In genomic region chr6:126337323-126337722, GRCh38 we compare ENCODE assay signal across 13 cellular contexts. TPM values are rescaled to one million over a fixed set of nuclear protein-coding genes. Genes with fewer than 3 reads are reported as not detected.
DNase-seq lines count a peak whose midpoint lies in the region; ATAC-seq and TF ChIP-seq lines count a peak whose summit lies in the region.
"Had no signal": no experiment of that assay in that cellular context is flagged by ENCODE, and none has a peak within 500 bp of the region (broad histone marks: within the 10 kb centered on the region; RNA-seq: fewer than 3 reads in every experiment).

No MANE protein-coding gene starts in this region.

- H3K4me2 ChIP-seq in mesendoderm (ENCODE audit: low read length), result no peak overlapping the region

- H3K23ac ChIP-seq in mesendoderm (ENCODE audit: low read length), result no peak overlapping the region

- H3K9ac ChIP-seq in mesendoderm (ENCODE audit: low read length), result no peak overlapping the region

- peak; percentile 80 for DNase-seq in GM03348 (ENCODE audit: low spot score)
- DNase-seq in SIG-M5 (lab: John Stamatoyannopoulos, UW), result peak; percentile 65
- peak; percentile 13 to 50 for DNase-seq in foreskin keratinocyte
- DNase-seq in skeletal muscle cell (ENCODE audit: low read depth), result peak; percentile 76
- DNase-seq in DMS79 (lab: John Stamatoyannopoulos, UW), result no peak
- no peak for DNase-seq in activated naive CD4-positive, alpha-beta T cell treated with anti-CD3 and anti-CD28 coated beads, Interleukin-2, amount 50 U/mL, for 72 hours (ENCODE audit: low spot score in 2 of 2)
- DNase-seq in mesendoderm, result no peak
- DNase-seq: activated T-cell treated with anti-CD3 and anti-CD28 coated beads, Interleukin-2, amount 50 U/mL, for 72 hours; cerebellar nuclear complex; DMS 273 treated with DMSO at 0.1 percent for 48 hours; naive B cell; NK-92 treated with Interleukin-12 subunit alpha and Interleukin-12 subunit beta, amount 100 ng/mL, for 24 hours had no signal

- H3K27ac ChIP-seq in foreskin keratinocyte, result no peak overlapping the region
- no peak overlapping the region for H3K27ac ChIP-seq in mesendoderm (ENCODE audit: low read depth, low read length)

- H3K56ac ChIP-seq in mesendoderm (ENCODE audit: low read length), result no peak overlapping the region

- no peak for ATAC-seq in foreskin keratinocyte
- ATAC-seq in GM21367 (IDR thresholded peaks at IDR 0.05; ENCODE audit: unreplicated experiment), result no peak
- no peak for ATAC-seq in activated naive CD4-positive, alpha-beta T cell treated with anti-CD3 and anti-CD28 coated beads, Interleukin-2, amount 50 U/mL, for 72 hours
- ATAC-seq: activated T-cell treated with anti-CD3 and anti-CD28 coated beads, Interleukin-2, amount 50 U/mL, for 72 hours had no signal

- no peak overlapping the region for H2AK5ac ChIP-seq in mesendoderm (ENCODE audit: low read length)

- no peak overlapping the region for H4K8ac ChIP-seq in mesendoderm (ENCODE audit: low read depth, low read length)

- no peak overlapping the region for H3K27ac Mint-ChIP-seq in activated naive CD4-positive, alpha-beta T cell treated with anti-CD3 and anti-CD28 coated beads, Interleukin-2, amount 50 U/mL, for 72 hours
- H3K27ac Mint-ChIP-seq: activated T-cell treated with anti-CD3 and anti-CD28 coated beads, Interleukin-2, amount 50 U/mL, for 72 hours; naive B cell had no signal

- TF ChIP-seq CTCF in foreskin keratinocyte (conservative IDR thresholded peaks at IDR 0.05), result no peak

- no peak overlapping the region for H2BK15ac ChIP-seq in mesendoderm (replicated peaks; ENCODE audit: low read depth)

- no peak overlapping the region for H3K18ac ChIP-seq in mesendoderm (ENCODE audit: low read length)

- H3K4me3 ChIP-seq in skeletal muscle cell (ENCODE audit: low read depth, low read length) (no peak overlapping the region), mesendoderm (ENCODE audit: low read length) (no peak overlapping the region)

- H4K5ac ChIP-seq in mesendoderm (ENCODE audit: low read length), result no peak overlapping the region

- no peak overlapping the region for H2BK5ac ChIP-seq in mesendoderm (ENCODE audit: low read length)

- H3K79me2 ChIP-seq in mesendoderm (ENCODE audit: control insufficient read depth, insufficient read depth, low read length), result peaks cover 15% of the 10 kb centered on the region

- no peaks in the 10 kb centered on the region for H3K9me3 Mint-ChIP-seq in activated naive CD4-positive, alpha-beta T cell treated with anti-CD3 and anti-CD28 coated beads, Interleukin-2, amount 50 U/mL, for 72 hours

- H3K27me3 ChIP-seq in foreskin keratinocyte, result no peaks in the 10 kb centered on the region
- H3K27me3 ChIP-seq in mesendoderm (ENCODE audit: insufficient read depth, low read length, poor library complexity), result no peaks in the 10 kb centered on the region

- peaks cover 3% of the 10 kb centered on the region for H3K79me1 ChIP-seq in mesendoderm (ENCODE audit: low read length)

- no CpG with 5 or more reads among the region's 3 CpGs for WGBS in mesendoderm (ENCODE audit: extremely low coverage, insufficient coverage, low lambda C conversion rate)

- H3K4me1 ChIP-seq in foreskin keratinocyte (peaks cover 4% of the 10 kb centered on the region), mesendoderm (ENCODE audit: control insufficient read depth, low read depth, low read length) (no peaks in the 10 kb centered on the region)

- no peak overlapping the region for H2BK120ac ChIP-seq in mesendoderm (ENCODE audit: low read depth, low read length)

- no peaks in the 10 kb centered on the region for H3K36me3 ChIP-seq in mesendoderm (ENCODE audit: control insufficient read depth, insufficient read depth, low read length)

- H3K4ac ChIP-seq in mesendoderm (ENCODE audit: low read depth, low read length), result no peak overlapping the region

- peaks cover 5 to 6% of the 10 kb centered on the region in 2 donors for H3K36me3 Mint-ChIP-seq in activated naive CD4-positive, alpha-beta T cell treated with anti-CD3 and anti-CD28 coated beads, Interleukin-2, amount 50 U/mL, for 72 hours
- H3K36me3 Mint-ChIP-seq: naive B cell had no signal

RNA-seq across cellular contexts. Expression of gene CENPW, which starts 2.6 kb away (rescaled TPM):
- total RNA-seq in foreskin keratinocyte, result 39.2 and 50.7 TPM in 2 replicates
- 78.8 and 91.1 TPM in 2 replicates for polyA plus RNA-seq in foreskin keratinocyte
- 100 to 1,000 TPM in 1 of 2 donors, 10 to 100 TPM in 1; 56.5 to 116 TPM for total RNA-seq in activated naive CD4-positive, alpha-beta T cell treated with anti-CD3 and anti-CD28 coated beads, Interleukin-2, amount 50 U/mL, for 72 hours
- 146 TPM for polyA plus RNA-seq in mesendoderm (2013, experiment 1 of 2)
- polyA plus RNA-seq in mesendoderm (2013, experiment 2 of 2), result 150 TPM

Comparison
In these comparisons a context has a peak if more than half of its experiments do, and no peak if none do; other contexts are left out.
1. DNase-seq: peak in GM03348 (single experiment), SIG-M5 (single experiment), foreskin keratinocyte (2 of 2) and skeletal muscle cell (single experiment); none in DMS79 (single experiment), activated naive CD4-positive, alpha-beta T cell treated with anti-CD3 and anti-CD28 coated beads, Interleukin-2, amount 50 U/mL, for 72 hours (0 of 2) and mesendoderm (single experiment).